Comparison of ENCODE assay signal across 13 cellular contexts in the genomic region with DNA sequence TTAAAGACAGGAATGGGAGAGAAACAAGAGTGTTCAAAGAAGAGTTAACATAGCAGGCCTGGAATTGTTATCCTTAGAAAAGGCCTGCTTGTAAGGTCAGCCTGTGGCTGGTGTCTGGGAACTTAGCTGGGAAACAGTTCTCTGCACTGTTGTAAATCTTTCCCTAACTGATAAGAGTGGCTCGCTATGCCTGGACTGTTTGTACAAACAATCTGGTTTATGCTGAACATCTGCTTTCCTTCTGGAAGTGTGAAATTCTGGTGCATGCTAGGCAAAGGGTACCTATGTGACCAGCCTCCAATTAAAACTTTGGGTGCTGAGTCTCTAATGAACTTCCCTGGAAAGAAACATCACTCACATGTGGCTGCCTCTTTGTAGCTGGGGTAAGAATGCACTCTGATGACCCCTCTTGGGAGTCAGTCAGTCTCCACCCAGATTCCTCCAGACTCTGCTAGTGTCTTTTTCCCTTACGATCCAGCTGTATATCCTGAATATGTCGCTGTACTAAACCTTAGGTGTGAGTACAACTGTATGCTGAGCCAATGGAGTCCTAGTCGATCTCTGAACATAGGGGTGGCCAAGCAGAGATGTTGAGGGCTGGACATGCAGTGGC. TPM values are rescaled to one million over a fixed set of nuclear protein-coding genes. Genes with fewer than 3 reads are reported as not detected.
A peak's percentile ranks its signal among the peaks of the same experiment; 100 is the strongest.
DNase-seq lines count a peak whose midpoint lies in the region; ATAC-seq and TF ChIP-seq lines count a peak whose summit lies in the region.
"Had no signal": no experiment of that assay in that cellular context is flagged by ENCODE, and none has a peak within 500 bp of the region (broad histone marks: within the 10 kb centered on the region; RNA-seq: fewer than 3 reads in every experiment).

No MANE protein-coding gene starts in this region.

- H3K36me3 Mint-ChIP-seq in activated T-helper 17 cell treated with anti-CD3 and anti-CD28 coated beads, Interleukin-2, amount 50 U/mL, for 72 hours (ENCODE audit: low read depth): no peaks in the 10 kb centered on the region

- H2AFZ ChIP-seq in parathyroid adenoma: no peak overlapping the region

- intact Hi-C loops in Right ventricle myocardium inferior (cut with DNase I) (no loop called here), cardiac septum (cut with DNase I) (no loop called here), right cardiac atrium (cut with DNase I) (no loop called here), vagina (cut with DNase I) (no loop called here)

- H3K4me1 Mint-ChIP-seq in activated T-helper 17 cell treated with anti-CD3 and anti-CD28 coated beads, Interleukin-2, amount 50 U/mL, for 72 hours: no peaks in the 10 kb centered on the region

- no peaks in the 10 kb centered on the region for H3K79me2 ChIP-seq in parathyroid adenoma

- H3K4me2 ChIP-seq in parathyroid adenoma (ENCODE audit: low read length): no peak overlapping the region

- no peaks in the 10 kb centered on the region for H3K27me3 Mint-ChIP-seq in activated T-helper 17 cell treated with anti-CD3 and anti-CD28 coated beads, Interleukin-2, amount 50 U/mL, for 72 hours

- H3K27me3 ChIP-seq in right cardiac atrium (ENCODE audit: control insufficient read depth, insufficient read depth) (no peaks in the 10 kb centered on the region), parathyroid adenoma (ENCODE audit: control insufficient read depth, insufficient read depth, low read length) (no peaks in the 10 kb centered on the region), vagina (no peaks in the 10 kb centered on the region)
- H3K27me3 ChIP-seq: neutrophil had no signal

- H3K9me3 ChIP-seq in right cardiac atrium (ENCODE audit: control insufficient read depth, low read length): no peaks in the 10 kb centered on the region
- H3K9me3 ChIP-seq in parathyroid adenoma (ENCODE audit: control insufficient read depth, low read length): no peaks in the 10 kb centered on the region
- H3K9me3 ChIP-seq in vagina: no peaks in the 10 kb centered on the region
- H3K9me3 ChIP-seq: neutrophil had no signal

- no peak overlapping the region for H3K4me3 Mint-ChIP-seq in activated T-helper 17 cell treated with anti-CD3 and anti-CD28 coated beads, Interleukin-2, amount 50 U/mL, for 72 hours

- H3K36me3 ChIP-seq in parathyroid adenoma (ENCODE audit: control insufficient read depth, insufficient read depth, low read length) (no peaks in the 10 kb centered on the region), vagina (peaks cover 0 to 92% of the 10 kb centered on the region in 2 donors)
- H3K36me3 ChIP-seq: neutrophil had no signal

- TF ChIP-seq CTCF in parathyroid adenoma (IDR thresholded peaks at IDR 0.05) (no peak), vagina (IDR thresholded peaks at IDR 0.05) (no peak)

- no peak for TF ChIP-seq POLR2A in vagina (IDR thresholded peaks at IDR 0.05)

- H3K4me3 ChIP-seq in right cardiac atrium (ENCODE audit: low read length) (no peak overlapping the region), parathyroid adenoma (ENCODE audit: low read depth, low read length) (no peak overlapping the region), vagina (no peak overlapping the region)

- DNase-seq in Right ventricle myocardium inferior (ENCODE audit: missing footprints): no peak
- no peak for DNase-seq in cardiac septum (ENCODE audit: low spot score)
- DNase-seq in right cardiac atrium: no peak
- no peak for DNase-seq in vagina (ENCODE audit: extremely low spot score in 2 of 2)
- no peak for DNase-seq in GM03348 (ENCODE audit: low spot score)
- DNase-seq: activated CD8-positive, alpha-beta memory T cell treated with anti-CD3 and anti-CD28 coated beads, Interleukin-2, amount 50 U/mL, for 4 hours; NCI-H1417; NCI-H526; substantia nigra had no signal

- H3K27ac Mint-ChIP-seq in activated T-helper 17 cell treated with anti-CD3 and anti-CD28 coated beads, Interleukin-2, amount 50 U/mL, for 72 hours: no peak overlapping the region

- no peaks in the 10 kb centered on the region for H3K9me3 Mint-ChIP-seq in activated T-helper 17 cell treated with anti-CD3 and anti-CD28 coated beads, Interleukin-2, amount 50 U/mL, for 72 hours

- peak overlapping the region; percentile 65 for H3K27ac ChIP-seq in right cardiac atrium (ENCODE audit: low read length)
- peak overlapping the region; percentile 17 for H3K27ac ChIP-seq in parathyroid adenoma
- H3K27ac ChIP-seq in vagina: peak overlapping the region; percentile 94
- H3K27ac ChIP-seq: neutrophil had no signal

- WGBS in right cardiac atrium: 34% methylated on average over 4 of the region's 4 CpGs

- H3K4me1 ChIP-seq in right cardiac atrium (ENCODE audit: control insufficient read depth, insufficient read depth, low read length): peaks cover 51% of the 10 kb centered on the region
- peaks cover 17% of the 10 kb centered on the region for H3K4me1 ChIP-seq in parathyroid adenoma
- peaks cover 83% of the 10 kb centered on the region for H3K4me1 ChIP-seq in vagina

- ATAC-seq in Right ventricle myocardium inferior: peak; percentile 49
- peak; percentile 47 to 62 for ATAC-seq in right cardiac atrium
- ATAC-seq in activated T-helper 17 cell treated with anti-CD3 and anti-CD28 coated beads, Interleukin-2, amount 50 U/mL, for 72 hours (replicated peaks): no peak
- ATAC-seq in HG03520 (IDR thresholded peaks at IDR 0.05; ENCODE audit: unreplicated experiment): no peak

- H3K9ac ChIP-seq in parathyroid adenoma: no peak overlapping the region

RNA-seq across cellular contexts. Expression of a gene that starts 16.5 kb away (rescaled TPM):
- total RNA-seq in Right ventricle myocardium inferior (517 TPM), cardiac septum (539 TPM), right cardiac atrium (100 to 1,000 TPM; 440 to 896 (median 629) TPM), vagina (273 TPM)
- 301 TPM for polyA plus RNA-seq in right cardiac atrium
- total RNA-seq in activated T-helper 17 cell treated with anti-CD3 and anti-CD28 coated beads, Interleukin-2, amount 50 U/mL, for 72 hours: under 1 TPM in 1 of 2 donors, not detected in 1; 0.26 TPM

Comparison
In these comparisons a context has a peak if more than half of its experiments do, and no peak if none do; other contexts are left out.
1. ATAC-seq: peak in Right ventricle myocardium inferior (single experiment) and right cardiac atrium (2 of 2); none in activated T-helper 17 cell treated with anti-CD3 and anti-CD28 coated beads, Interleukin-2, amount 50 U/mL, for 72 hours (single experiment) and HG03520 (single experiment).
2. H3K27ac ChIP-seq: peak in every context shown above with its lines; median percentile 94 in vagina; 65 in right cardiac atrium; 17 in parathyroid adenoma.
3. RNA of a gene that starts 16.5 kb away (total RNA-seq): 440 to 896 TPM in right cardiac atrium, 539 TPM in cardiac septum (single experiment), 517 TPM in Right ventricle myocardium inferior (single experiment) and 273 TPM in vagina (single experiment); 0.26 TPM in activated T-helper 17 cell treated with anti-CD3 and anti-CD28 coated beads, Interleukin-2, amount 50 U/mL, for 72 hours; every median in the first group is over 100 times any median in the second.